In the genomic region with DNA sequence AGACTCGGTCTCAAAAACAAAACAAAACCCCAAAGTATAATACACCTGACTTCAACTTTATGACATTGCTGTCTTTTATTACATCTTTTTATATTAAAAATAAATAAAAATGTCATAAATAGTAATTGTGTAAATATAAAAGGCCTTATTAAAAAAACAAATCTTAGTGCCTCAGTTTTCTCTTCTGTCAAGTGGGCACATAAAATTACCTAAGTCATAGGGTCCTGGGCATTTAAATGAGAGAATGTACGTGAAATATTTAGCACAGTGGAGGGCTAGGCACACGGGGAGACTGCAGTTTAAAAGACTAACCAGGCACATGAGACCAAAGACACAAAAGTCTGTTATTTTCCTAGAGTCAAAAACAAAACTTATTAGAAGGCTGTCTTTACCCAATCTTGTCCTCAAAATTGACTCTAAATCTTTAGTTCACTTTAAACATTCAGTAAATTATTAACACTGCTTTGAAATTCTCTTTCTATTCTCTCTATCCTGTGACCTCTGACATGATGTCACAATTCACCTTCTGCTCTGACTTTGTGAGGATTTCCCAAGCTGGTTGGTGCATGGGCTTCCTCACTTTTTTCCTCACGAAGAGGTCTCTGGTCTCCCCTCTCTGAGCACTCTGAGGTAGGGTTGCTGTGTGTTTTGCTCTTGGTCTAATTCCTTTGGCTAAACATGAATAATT, we compare ENCODE assay signal across 17 cellular contexts. TPM values are rescaled to one million over a fixed set of nuclear protein-coding genes. Genes with fewer than 3 reads are reported as not detected.
DNase-seq lines count a peak whose midpoint lies in the region; ATAC-seq and TF ChIP-seq lines count a peak whose summit lies in the region.
"Had no signal": no experiment of that assay in that cellular context is flagged by ENCODE, and none has a peak within 500 bp of the region (broad histone marks: within the 10 kb centered on the region; RNA-seq: fewer than 3 reads in every experiment).

No MANE protein-coding gene starts in this region.

- H3K27me3 ChIP-seq in right atrium auricular region, result no peaks in the 10 kb centered on the region

- H3K4me1 ChIP-seq in right atrium auricular region, result peaks cover 0 to 23% of the 10 kb centered on the region in 2 donors

- peaks cover 27 to 38% (median 33%) of the 10 kb centered on the region in 3 donors for H3K4me1 Mint-ChIP-seq in IgD-negative memory B cell
- peaks cover 30 to 36% (median 31%) of the 10 kb centered on the region in 3 donors for H3K4me1 Mint-ChIP-seq in T-cell
- H3K4me1 Mint-ChIP-seq in central memory CD8-positive, alpha-beta T cell, result peaks cover 45% of the 10 kb centered on the region
- peaks cover 33% of the 10 kb centered on the region for H3K4me1 Mint-ChIP-seq in memory B cell
- peaks cover 37% of the 10 kb centered on the region for H3K4me1 Mint-ChIP-seq in activated CD4-positive, alpha-beta T cell treated with anti-CD3 and anti-CD28 coated beads, Interleukin-2, amount 10 ng/mL, durations not matched to agents 7 days and 5 days

- H3K27me3 Mint-ChIP-seq in IgD-negative memory B cell, result no peaks in the 10 kb centered on the region
- H3K27me3 Mint-ChIP-seq in T-cell, result no peaks in the 10 kb centered on the region
- no peaks in the 10 kb centered on the region for H3K27me3 Mint-ChIP-seq in central memory CD8-positive, alpha-beta T cell
- no peaks in the 10 kb centered on the region for H3K27me3 Mint-ChIP-seq in memory B cell
- no peaks in the 10 kb centered on the region for H3K27me3 Mint-ChIP-seq in activated CD4-positive, alpha-beta T cell treated with anti-CD3 and anti-CD28 coated beads, Interleukin-2, amount 10 ng/mL, durations not matched to agents 7 days and 5 days

- H3K4me3 Mint-ChIP-seq in IgD-negative memory B cell, result peak overlapping the region in 2 of 4 donors; percentile 14 to 97
- H3K4me3 Mint-ChIP-seq in T-cell, result no peak overlapping the region
- no peak overlapping the region for H3K4me3 Mint-ChIP-seq in central memory CD8-positive, alpha-beta T cell
- H3K4me3 Mint-ChIP-seq in memory B cell, result no peak overlapping the region
- H3K4me3 Mint-ChIP-seq in activated CD4-positive, alpha-beta T cell treated with anti-CD3 and anti-CD28 coated beads, Interleukin-2, amount 10 ng/mL, durations not matched to agents 7 days and 5 days, result no peak overlapping the region
- H3K4me3 Mint-ChIP-seq: CD14-positive monocyte; CD8-positive, alpha-beta T cell; GM23338 had no signal

- POLR2A ChIA-PET in T-cell (lab: Charles Lee), result no interaction called here
- POLR2A ChIA-PET in activated CD4-positive, alpha-beta T cell treated with anti-CD3 and anti-CD28 coated beads, Interleukin-2, amount 10 ng/mL, durations not matched to agents 7 days and 5 days (lab: Charles Lee), result no interaction called here

- H3K27ac Mint-ChIP-seq in IgD-negative memory B cell, result peak overlapping the region in 2 of 3 donors; percentile 20 to 29
- peak overlapping the region; percentile 44 to 64 for H3K27ac Mint-ChIP-seq in T-cell
- H3K27ac Mint-ChIP-seq in central memory CD8-positive, alpha-beta T cell (ENCODE audit: low read depth), result peak overlapping the region; percentile 33
- H3K27ac Mint-ChIP-seq in memory B cell, result peak overlapping the region; percentile 45
- H3K27ac Mint-ChIP-seq in activated CD4-positive, alpha-beta T cell treated with anti-CD3 and anti-CD28 coated beads, Interleukin-2, amount 10 ng/mL, durations not matched to agents 7 days and 5 days, result no peak overlapping the region
- H3K27ac Mint-ChIP-seq: CD8-positive, alpha-beta T cell; GM23338 had no signal

- no peak for DNase-seq in T-cell
- no peak for DNase-seq in central memory CD8-positive, alpha-beta T cell (ENCODE audit: low spot score in 2 of 2)
- DNase-seq in memory B cell (ENCODE audit: low spot score in 2 of 2), result no peak
- DNase-seq in SW480 (ENCODE audit: low spot score), result no peak
- DNase-seq in activated CD4-positive, alpha-beta T cell treated with anti-CD3 and anti-CD28 coated beads, Interleukin-2, amount 10 ng/mL, durations not matched to agents 7 days and 5 days, result no peak
- DNase-seq in right atrium auricular region (ENCODE audit: low spot score), result no peak
- DNase-seq in activated gamma-delta T cell (lab: John Stamatoyannopoulos, UW), result no peak
- DNase-seq: CD8-positive, alpha-beta T cell; COR-L47; DMS153; DMS79 treated with DMSO at 0.1 percent for 48 hours; EL had no signal

- H3K36me3 Mint-ChIP-seq in IgD-negative memory B cell, result no peaks in the 10 kb centered on the region
- H3K36me3 Mint-ChIP-seq in T-cell, result no peaks in the 10 kb centered on the region
- H3K36me3 Mint-ChIP-seq in central memory CD8-positive, alpha-beta T cell (ENCODE audit: insufficient read depth), result peaks cover 18% of the 10 kb centered on the region
- peaks cover under 1% of the 10 kb centered on the region for H3K36me3 Mint-ChIP-seq in memory B cell
- peaks cover 7% of the 10 kb centered on the region for H3K36me3 Mint-ChIP-seq in activated CD4-positive, alpha-beta T cell treated with anti-CD3 and anti-CD28 coated beads, Interleukin-2, amount 10 ng/mL, durations not matched to agents 7 days and 5 days (ENCODE audit: low read depth)

- no peak overlapping the region for H3K4me3 ChIP-seq in right atrium auricular region
- H3K4me3 ChIP-seq: GM23338, HAP-1 had no signal

- ATAC-seq in T-cell (replicated peaks in 1 of 4) (no peak), memory B cell (ENCODE audit: low read depth) (no peak)
- ATAC-seq in central memory CD8-positive, alpha-beta T cell (replicated peaks; ENCODE audit: extremely low read depth, poor library complexity, severe bottlenecking), result no peak
- ATAC-seq: CD8-positive, alpha-beta T cell; GM23338 had no signal

- H3K9me3 ChIP-seq in right atrium auricular region, result no peaks in the 10 kb centered on the region
- H3K9me3 ChIP-seq: HAP-1 had no signal

- H3K27ac ChIP-seq in right atrium auricular region, result no peak overlapping the region
- H3K27ac ChIP-seq: 22Rv1 had no signal

- no peak for TF ChIP-seq CTCF in right atrium auricular region (IDR thresholded peaks at IDR 0.05)

- CTCF ChIA-PET in T-cell (lab: Charles Lee), result no interaction called here
- CTCF ChIA-PET in activated CD4-positive, alpha-beta T cell treated with anti-CD3 and anti-CD28 coated beads, Interleukin-2, amount 10 ng/mL, durations not matched to agents 7 days and 5 days (lab: Charles Lee), result no interaction called here

- no peaks in the 10 kb centered on the region for H3K9me3 Mint-ChIP-seq in IgD-negative memory B cell
- H3K9me3 Mint-ChIP-seq in T-cell, result no peaks in the 10 kb centered on the region
- no peaks in the 10 kb centered on the region for H3K9me3 Mint-ChIP-seq in central memory CD8-positive, alpha-beta T cell
- H3K9me3 Mint-ChIP-seq in memory B cell, result no peaks in the 10 kb centered on the region
- H3K9me3 Mint-ChIP-seq in activated CD4-positive, alpha-beta T cell treated with anti-CD3 and anti-CD28 coated beads, Interleukin-2, amount 10 ng/mL, durations not matched to agents 7 days and 5 days, result no peaks in the 10 kb centered on the region
- H3K9me3 Mint-ChIP-seq: CD14-positive monocyte; CD8-positive, alpha-beta T cell; GM23338 had no signal

- H3K36me3 ChIP-seq in right atrium auricular region, result no peaks in the 10 kb centered on the region
- H3K36me3 ChIP-seq: HAP-1 had no signal

RNA-seq across cellular contexts. Expression of a gene that starts 2.5 kb away (rescaled TPM):
- polyA plus RNA-seq in IgD-negative memory B cell, result 29.4 TPM
- total RNA-seq in T-cell (10 to 100 TPM; 16.4 to 35.8 (median 28.2) TPM), right atrium auricular region (10 to 100 TPM; 59.7 to 74.6 TPM)
- total RNA-seq in activated CD4-positive, alpha-beta T cell treated with anti-CD3 and anti-CD28 coated beads, Interleukin-2, amount 10 ng/mL, durations not matched to agents 7 days and 5 days, result 10 to 100 TPM; 28.8 to 33.7 TPM

RNA-seq across cellular contexts. Expression of a gene that starts 8.4 kb away (rescaled TPM):
- 0.29 TPM for polyA plus RNA-seq in IgD-negative memory B cell
- under 1 TPM in 2 of 5 donors, not detected in 3; 0.07 to 0.09 TPM for total RNA-seq in T-cell
- total RNA-seq in activated CD4-positive, alpha-beta T cell treated with anti-CD3 and anti-CD28 coated beads, Interleukin-2, amount 10 ng/mL, durations not matched to agents 7 days and 5 days, result under 1 TPM; 0.73 to 0.82 TPM
- 1 to 10 TPM; 7.6 to 8.8 TPM for total RNA-seq in right atrium auricular region
- total RNA-seq: CD8-positive, alpha-beta T cell had no signal

RNA-seq across cellular contexts. Expression of a gene that starts 42.7 kb away (rescaled TPM):
- 32.3 TPM for polyA plus RNA-seq in IgD-negative memory B cell
- 100 to 1,000 TPM in 1 of 5 donors, 10 to 100 TPM in 4; 80.3 to 130 (median 85.2) TPM for total RNA-seq in T-cell
- 10 to 100 TPM; 71.5 to 72.1 TPM for total RNA-seq in activated CD4-positive, alpha-beta T cell treated with anti-CD3 and anti-CD28 coated beads, Interleukin-2, amount 10 ng/mL, durations not matched to agents 7 days and 5 days
- total RNA-seq in right atrium auricular region, result 10 to 100 TPM; 49.5 to 89.1 TPM

RNA-seq across cellular contexts. Expression of a gene that starts 46.4 kb away (rescaled TPM):
- polyA plus RNA-seq in IgD-negative memory B cell, result 15.9 TPM
- 10 to 100 TPM; 12.6 to 30.3 (median 29.3) TPM for total RNA-seq in T-cell
- 10 to 100 TPM; 34.4 to 36.1 TPM for total RNA-seq in activated CD4-positive, alpha-beta T cell treated with anti-CD3 and anti-CD28 coated beads, Interleukin-2, amount 10 ng/mL, durations not matched to agents 7 days and 5 days
- total RNA-seq in right atrium auricular region, result 10 to 100 TPM; 12.4 to 16.8 TPM

Comparison
In these comparisons a context has a peak if more than half of its experiments do, and no peak if none do; other contexts are left out.
1. RNA of a gene that starts 8.4 kb away (total RNA-seq): 7.6 to 8.8 TPM in right atrium auricular region; 0.73 to 0.82 TPM in activated CD4-positive, alpha-beta T cell treated with anti-CD3 and anti-CD28 coated beads, Interleukin-2, amount 10 ng/mL, durations not matched to agents 7 days and 5 days and 0.07 to 0.09 TPM in T-cell; every median in the first group is over 4 times any median in the second.